ENCODE assay signal across 8 cellular contexts in genomic region chr11:111604392-111605009, GRCh38. TPM values are rescaled to one million over a fixed set of nuclear protein-coding genes. Genes with fewer than 3 reads are reported as not detected.
DNase-seq lines count a peak whose midpoint lies in the region; ATAC-seq, FAIRE-seq and TF ChIP-seq lines count a peak whose summit lies in the region.

No MANE protein-coding gene starts in this region.

- H3K9me3 Mint-ChIP-seq in Caco-2 (ENCODE audit: unreplicated experiment) (no peaks in the 10 kb centered on the region), HFFc6 (no peaks in the 10 kb centered on the region)

- peak in 1 of 2 experiments; percentile 78 for DNase-seq in Caco-2
- peak; percentile 14 for DNase-seq in HFFc6
- peak; percentile 32 for DNase-seq in NT2/D1 (ENCODE audit: low read depth, low spot score)
- DNase-seq in cardiac fibroblast (ENCODE audit: low read depth in 2 of 2) = peak; percentile 63 to 66
- no peak for DNase-seq in right lobe of liver
- DNase-seq in urothelium cell line (ENCODE audit: low spot score) = peak; percentile 53
- DNase-seq in 8988T = no peak

- no peak overlapping the region for H3K9ac ChIP-seq in NT2/D1 (ENCODE audit: insufficient read length, low read depth)

- H3K4me3 ChIP-seq in Caco-2 (ENCODE audit: low read depth, low read length) = no peak overlapping the region
- no peak overlapping the region for H3K4me3 ChIP-seq in NT2/D1 (ENCODE audit: insufficient read length, low read depth)
- H3K4me3 ChIP-seq in cardiac fibroblast (replicated peaks in 1 of 2; ENCODE audit: low read depth in 2 of 2, low read length in 2 of 2) = peak overlapping the region; percentile 72 to 93
- peak overlapping the region; percentile 77 to 87 (median 81) for H3K4me3 ChIP-seq in right lobe of liver

- H3K27ac ChIP-seq in right lobe of liver = peak overlapping the region; percentile 99 to 100 (median 100)

- FAIRE-seq in urothelium cell line (lab: Jason Lieb, UNC) = no peak

- peak; percentile 23 for TF ChIP-seq POLR2A in right lobe of liver (IDR thresholded peaks at IDR 0.05)

- H3K9me3 ChIP-seq in Caco-2 (no peaks in the 10 kb centered on the region), NT2/D1 (ENCODE audit: insufficient read depth, low read length) (no peaks in the 10 kb centered on the region), right lobe of liver (no peaks in the 10 kb centered on the region)

- intact Hi-C loops in Caco-2 (cut with micrococcal nuclease; ENCODE audit: unreplicated experiment) = loop anchor here (1.0 to 5.0 kb wide), 6 partner anchors 19 to 378 kb away; no protein-coding TSS in a partner anchor
- intact Hi-C loops in right lobe of liver (cut with DNase I) = loop anchor here in 1 of 2 donors (10.0 kb wide), 1 partner anchor 170 kb away; no protein-coding TSS in a partner anchor

- 4% methylated on average over 8 of the region's 9 CpGs for WGBS in right lobe of liver (ENCODE audit: insufficient coverage, low coverage, low lambda C conversion rate, missing lambda C conversion rate)

- TF ChIP-seq CTCF in Caco-2 (IDR thresholded peaks at IDR 0.05; ENCODE audit: insufficient read depth in 1 of 2, low read depth in 1 of 2, low read length in 1 of 2, severe bottlenecking in 1 of 2, unreplicated experiment in 1 of 2) (peak; percentile 81 to 86), HFFc6 (IDR thresholded peaks at IDR 0.05) (peak; percentile 82), cardiac fibroblast (IDR thresholded peaks at IDR 0.05; ENCODE audit: low read depth, low read length) (peak; percentile 57), right lobe of liver (IDR thresholded peaks at IDR 0.05) (peak; percentile 60 to 64 (median 64))

- H3K27me3 ChIP-seq in Caco-2 (replicated peaks; ENCODE audit: control insufficient read depth, insufficient read depth, low read length) (no peaks in the 10 kb centered on the region), NT2/D1 (ENCODE audit: insufficient read depth, insufficient read length) (peaks cover 11% of the 10 kb centered on the region), right lobe of liver (no peaks in the 10 kb centered on the region)

- CTCF ChIA-PET in Caco-2 (lab: Charles Lee) = interaction anchor here (0.6 to 1.7 kb wide), 23 partner anchors 9 to 322 kb away, joined by 3 to 17 read pairs (median 4); partner anchors contain the start of gene PPP2R1B

- H3K36me3 ChIP-seq in Caco-2 (ENCODE audit: control insufficient read depth, insufficient read depth, low read length) (no peaks in the 10 kb centered on the region), NT2/D1 (ENCODE audit: insufficient read depth, insufficient read length, low read length) (no peaks in the 10 kb centered on the region), right lobe of liver (no peaks in the 10 kb centered on the region)

- POLR2A ChIA-PET in Caco-2 (lab: Charles Lee) = interaction anchor here (0.6 kb wide), 1 partner anchor 19 kb away, joined by 3 read pairs; no protein-coding TSS in a partner anchor

- H3K27ac Mint-ChIP-seq in Caco-2 (ENCODE audit: unreplicated experiment) = peak overlapping the region; percentile 25
- peak overlapping the region; percentile 29; the same call in 1 of the 2 replicates for H3K27ac Mint-ChIP-seq in HFFc6

- no TSS peak for BruUV-seq in Caco-2 (replicated peaks; lab: Mats Ljungman, UMichigan)

- H3K4me3 Mint-ChIP-seq in Caco-2 (ENCODE audit: unreplicated experiment) (peak overlapping the region; percentile 97), HFFc6 (peak overlapping the region; percentile 97)

- H3K27me3 Mint-ChIP-seq in Caco-2 (ENCODE audit: insufficient read depth, unreplicated experiment) = no peaks in the 10 kb centered on the region
- no peaks in the 10 kb centered on the region for H3K27me3 Mint-ChIP-seq in HFFc6 (ENCODE audit: insufficient read depth)

- peaks cover 17% of the 10 kb centered on the region for H3K36me3 Mint-ChIP-seq in Caco-2 (ENCODE audit: insufficient read depth, unreplicated experiment)
- peaks cover 4% of the 10 kb centered on the region; the same call in 1 of the 2 replicates for H3K36me3 Mint-ChIP-seq in HFFc6 (ENCODE audit: low read depth)

- H3K4me1 ChIP-seq in Caco-2 (peaks cover 30% of the 10 kb centered on the region), NT2/D1 (ENCODE audit: insufficient read depth, insufficient read length) (no peaks in the 10 kb centered on the region), right lobe of liver (peaks cover 0 to 46% (median 11%) of the 10 kb centered on the region in 4 donors)

- ATAC-seq in right lobe of liver (peak; percentile 26 to 42 (median 36)), GM21529 (IDR thresholded peaks at IDR 0.05; ENCODE audit: unreplicated experiment) (no peak)

- peaks cover 30% of the 10 kb centered on the region for H3K4me1 Mint-ChIP-seq in Caco-2 (ENCODE audit: low read depth, unreplicated experiment)
- H3K4me1 Mint-ChIP-seq in HFFc6 (ENCODE audit: low read depth) = peaks cover 51% of the 10 kb centered on the region

RNA-seq across cellular contexts. Expression of gene SIK2, which starts 2.3 kb away (rescaled TPM):
- total RNA-seq in Caco-2 (2022) = 37.3 and 40.2 TPM in 2 replicates
- 10 to 100 TPM; 15.4 to 25.5 (median 18.0) TPM for total RNA-seq in HFFc6 (2021; fragmentation: NEBNext Ultra II Directional; extraction: Animal tissue kit (Norgen Biotek cat#: 25700))
- 10 to 100 TPM; 15.4 to 39.5 (median 26.4) TPM for total RNA-seq in right lobe of liver

Comparison
In these comparisons a context has a peak if more than half of its experiments do, and no peak if none do; other contexts are left out.
1. DNase-seq: peak in HFFc6 (single experiment), NT2/D1 (single experiment), cardiac fibroblast (2 of 2) and urothelium cell line (single experiment); none in right lobe of liver (0 of 3) and 8988T (single experiment).
2. H3K4me3 ChIP-seq: peak in cardiac fibroblast (2 of 2) and right lobe of liver (3 of 3); none in Caco-2 (single experiment) and NT2/D1 (single experiment).
3. Peak in every context shown above with its lines, with median percentiles within 50 percentile points of each other: CTCF ChIP-seq.